ENCODE assay signal across 8 cellular contexts in genomic region chr5:158435161-158435616, GRCh38.
DNase-seq lines count a peak whose midpoint lies in the region; ATAC-seq and TF ChIP-seq lines count a peak whose summit lies in the region.

No MANE protein-coding gene starts in this region.

- H3K9me2 ChIP-seq in OCI-LY1 (ENCODE audit: low read depth, low read length): no peaks in the 10 kb centered on the region

- H3K9ac ChIP-seq in OCI-LY1 (ENCODE audit: low read length): peak overlapping the region; percentile 7; the same call in 1 of the 2 replicates

- H3K9me3 ChIP-seq in OCI-LY1 (ENCODE audit: low read length): no peaks in the 10 kb centered on the region

- H3K4me3 ChIP-seq in OCI-LY1 (ENCODE audit: low read depth, low read length, poor library complexity, severe bottlenecking): no peak overlapping the region
- no peak overlapping the region for H3K4me3 ChIP-seq in H7 (ENCODE audit: insufficient read depth, low read depth, low read length)

- H3K4me2 ChIP-seq in OCI-LY1 (ENCODE audit: low read length): peak overlapping the region; percentile 30

- no peaks in the 10 kb centered on the region for H3F3A ChIP-seq in OCI-LY1 (ENCODE audit: insufficient read depth, low read length)

- H3K36me3 ChIP-seq in OCI-LY1 (ENCODE audit: insufficient read depth, low read length) (no peaks in the 10 kb centered on the region), H7 (replicated peaks; ENCODE audit: control insufficient read depth, insufficient read depth, low read length) (no peaks in the 10 kb centered on the region)

- peaks cover 67% of the 10 kb centered on the region for H3K4me1 ChIP-seq in OCI-LY1 (ENCODE audit: insufficient read depth, low read length, severe bottlenecking)

- peak overlapping the region; percentile 91 for H3K27ac ChIP-seq in OCI-LY1 (ENCODE audit: low read depth, low read length, poor library complexity, severe bottlenecking)

- H3K27me3 ChIP-seq in OCI-LY1 (ENCODE audit: insufficient read depth, low read length) (no peaks in the 10 kb centered on the region), H7 (ENCODE audit: control insufficient read depth, insufficient read depth, low read length) (no peaks in the 10 kb centered on the region)

- peak; percentile 53 for ATAC-seq in GM18508 (IDR thresholded peaks at IDR 0.05; ENCODE audit: insufficient read depth, unreplicated experiment)
- ATAC-seq in HG02642 (IDR thresholded peaks at IDR 0.05; ENCODE audit: poor library complexity, unreplicated experiment): peak; percentile 69
- ATAC-seq in HG02970 (IDR thresholded peaks at IDR 0.05; ENCODE audit: low FRiP score, unreplicated experiment): no peak

- DNase-seq in kidney tubule cell (ENCODE audit: low spot score): peak; percentile 58
- DNase-seq in DMS114 treated with DMSO at 0.1 percent for 48 hours (lab: John Stamatoyannopoulos, UW; ENCODE audit: unreplicated experiment): no peak
- DNase-seq in ecto neural progenitor cell (ENCODE audit: low spot score): no peak
- DNase-seq in H7: no peak

- H3K79me2 ChIP-seq in OCI-LY1 (ENCODE audit: insufficient read depth, low read length): no peaks in the 10 kb centered on the region

- no peak overlapping the region for H2AFZ ChIP-seq in OCI-LY1 (ENCODE audit: low read length)

- TF ChIP-seq CTCF in OCI-LY1 (IDR thresholded peaks at IDR 0.05; ENCODE audit: low read length): no peak

- H4K20me1 ChIP-seq in OCI-LY1 (ENCODE audit: insufficient read depth, low read length): no peaks in the 10 kb centered on the region
